Comparison of ENCODE assay signal across 19 cellular contexts in genomic region chr12:67982165-67982563, GRCh38. TPM values are rescaled to one million over a fixed set of nuclear protein-coding genes. Genes with fewer than 3 reads are reported as not detected.
DNase-seq lines count a peak whose midpoint lies in the region; ATAC-seq and TF ChIP-seq lines count a peak whose summit lies in the region.
"Had no signal": no experiment of that assay in that cellular context is flagged by ENCODE, and none has a peak within 500 bp of the region (broad histone marks: within the 10 kb centered on the region; RNA-seq: fewer than 3 reads in every experiment).

No MANE protein-coding gene starts in this region.

- H3K9me3 ChIP-seq in adipocyte (ENCODE audit: control insufficient read depth, low read length) (peaks cover 5% of the 10 kb centered on the region), neural progenitor cell (ENCODE audit: low read depth) (no peaks in the 10 kb centered on the region)
- H3K9me3 ChIP-seq: heart right ventricle, ovary, SJCRH30 had no signal

- no peak overlapping the region for H2AFZ ChIP-seq in neural progenitor cell (replicated peaks)

- no peak overlapping the region for H3K4me3 Mint-ChIP-seq in neural progenitor cell
- H3K4me3 Mint-ChIP-seq: CD14-positive monocyte; IgD-negative memory B cell; stimulated activated naive CD8-positive, alpha-beta T cell treated with anti-CD3 and anti-CD28 coated beads, Interleukin-15, Interleukin-2, amounts not matched to agents 100 ng/mL and 50 ng/mL, for 24 hours had no signal

- TF ChIP-seq CTCF in neural progenitor cell (IDR thresholded peaks at IDR 0.05), result no peak

- no peaks in the 10 kb centered on the region for H4K20me1 ChIP-seq in neural progenitor cell (ENCODE audit: low read depth)

- H3K4me1 ChIP-seq in adipocyte (ENCODE audit: control insufficient read depth, insufficient read depth, low read length) (peaks cover 23% of the 10 kb centered on the region), neural progenitor cell (peaks cover 8% of the 10 kb centered on the region)
- H3K4me1 ChIP-seq: heart right ventricle, SJCRH30 had no signal

- H3K9ac ChIP-seq in adipocyte (ENCODE audit: low read length), result no peak overlapping the region
- H3K9ac ChIP-seq in neural progenitor cell, result no peak overlapping the region

- DNase-seq in EH (ENCODE audit: low read depth), result peak; percentile 65
- peak; percentile 14 for DNase-seq in NCI-H1694 (lab: John Stamatoyannopoulos, UW)
- peak; percentile 36 for DNase-seq in adipocyte (ENCODE audit: low read depth)
- no peak for DNase-seq in neural progenitor cell (ENCODE audit: low spot score)
- DNase-seq in Right ventricle myocardium superior, result no peak
- no peak for DNase-seq in stimulated activated naive CD4-positive, alpha-beta T cell (lab: John Stamatoyannopoulos, UW)
- DNase-seq in activated CD4-positive, alpha-beta T cell treated with anti-CD3 and anti-CD28 coated beads for 4 hours, result no peak
- DNase-seq: activated CD4-positive, alpha-beta T cell treated with anti-CD3 and anti-CD28 coated beads, Interleukin-2, amount 50 U/mL, for 48 hours; activated T-cell treated with anti-CD3 and anti-CD28 coated beads, Interleukin-2, amount 50 U/mL, for 48 hours; heart right ventricle; kidney; ovary; SJCRH30 had no signal

- no peaks in the 10 kb centered on the region for H3K79me2 ChIP-seq in neural progenitor cell (ENCODE audit: low read depth)

- intact Hi-C loops in Right ventricle myocardium superior (cut with DNase I), result no loop called here

- H3K27me3 ChIP-seq in adipocyte (replicated peaks; ENCODE audit: control insufficient read depth, insufficient read depth, low read length), result no peaks in the 10 kb centered on the region
- no peaks in the 10 kb centered on the region for H3K27me3 ChIP-seq in neural progenitor cell
- H3K27me3 ChIP-seq: heart right ventricle, ovary, SJCRH30 had no signal

- H3K27ac ChIP-seq in neural progenitor cell, result no peak overlapping the region
- H3K27ac ChIP-seq: ovary, SJCRH30 had no signal

- H3K4me2 ChIP-seq in neural progenitor cell, result no peak overlapping the region

- no peaks in the 10 kb centered on the region for H3K36me3 Mint-ChIP-seq in neural progenitor cell
- H3K36me3 Mint-ChIP-seq: CD14-positive monocyte, IgD-negative memory B cell had no signal

- ATAC-seq in Right ventricle myocardium superior (ENCODE audit: poor library complexity), result no peak
- ATAC-seq in GM18517 (IDR thresholded peaks at IDR 0.05; ENCODE audit: unreplicated experiment), result no peak
- ATAC-seq: heart right ventricle had no signal

- H3F3A ChIP-seq in neural progenitor cell (ENCODE audit: low read depth), result no peaks in the 10 kb centered on the region

- peaks cover 2% of the 10 kb centered on the region for H3K27me3 Mint-ChIP-seq in neural progenitor cell (ENCODE audit: insufficient read depth, low read depth)
- H3K27me3 Mint-ChIP-seq: IgD-negative memory B cell had no signal

- H3K4me1 Mint-ChIP-seq in neural progenitor cell, result peaks cover 3% of the 10 kb centered on the region
- H3K4me1 Mint-ChIP-seq: CD14-positive monocyte had no signal

- H3K36me3 ChIP-seq in adipocyte (ENCODE audit: control insufficient read depth, insufficient read depth, low read length, severe bottlenecking) (no peaks in the 10 kb centered on the region), neural progenitor cell (no peaks in the 10 kb centered on the region)
- H3K36me3 ChIP-seq: heart right ventricle, ovary, SJCRH30 had no signal

- H3K27ac Mint-ChIP-seq in neural progenitor cell, result peak overlapping the region; percentile 76
- H3K27ac Mint-ChIP-seq: CD14-positive monocyte; IgD-negative memory B cell; stimulated activated naive CD8-positive, alpha-beta T cell treated with anti-CD3 and anti-CD28 coated beads, Interleukin-15, Interleukin-2, amounts not matched to agents 100 ng/mL and 50 ng/mL, for 24 hours had no signal

- peaks cover 2% of the 10 kb centered on the region for H3K9me3 Mint-ChIP-seq in neural progenitor cell

- H3K4me3 ChIP-seq in adipocyte (ENCODE audit: low read length), result no peak overlapping the region
- no peak overlapping the region for H3K4me3 ChIP-seq in neural progenitor cell
- H3K4me3 ChIP-seq: heart right ventricle, ovary, SJCRH30, skin epidermis had no signal

RNA-seq across cellular contexts. Expression of gene IFNG-AS1, which starts 7.1 kb away (rescaled TPM):
- total RNA-seq in neural progenitor cell (ENCODE audit: low replicate concordance) (not detected in 2 replicates), Right ventricle myocardium superior (not detected)
- total RNA-seq: endothelial cell of umbilical vein, ovary, SJCRH30 had no signal

Comparison
In these comparisons a context has a peak if more than half of its experiments do, and no peak if none do; other contexts are left out.
1. DNase-seq: peak in EH (single experiment), NCI-H1694 (single experiment) and adipocyte (single experiment); none in neural progenitor cell (single experiment), Right ventricle myocardium superior (single experiment), stimulated activated naive CD4-positive, alpha-beta T cell (0 of 6) and activated CD4-positive, alpha-beta T cell treated with anti-CD3 and anti-CD28 coated beads for 4 hours (0 of 2).